In the genomic region with DNA sequence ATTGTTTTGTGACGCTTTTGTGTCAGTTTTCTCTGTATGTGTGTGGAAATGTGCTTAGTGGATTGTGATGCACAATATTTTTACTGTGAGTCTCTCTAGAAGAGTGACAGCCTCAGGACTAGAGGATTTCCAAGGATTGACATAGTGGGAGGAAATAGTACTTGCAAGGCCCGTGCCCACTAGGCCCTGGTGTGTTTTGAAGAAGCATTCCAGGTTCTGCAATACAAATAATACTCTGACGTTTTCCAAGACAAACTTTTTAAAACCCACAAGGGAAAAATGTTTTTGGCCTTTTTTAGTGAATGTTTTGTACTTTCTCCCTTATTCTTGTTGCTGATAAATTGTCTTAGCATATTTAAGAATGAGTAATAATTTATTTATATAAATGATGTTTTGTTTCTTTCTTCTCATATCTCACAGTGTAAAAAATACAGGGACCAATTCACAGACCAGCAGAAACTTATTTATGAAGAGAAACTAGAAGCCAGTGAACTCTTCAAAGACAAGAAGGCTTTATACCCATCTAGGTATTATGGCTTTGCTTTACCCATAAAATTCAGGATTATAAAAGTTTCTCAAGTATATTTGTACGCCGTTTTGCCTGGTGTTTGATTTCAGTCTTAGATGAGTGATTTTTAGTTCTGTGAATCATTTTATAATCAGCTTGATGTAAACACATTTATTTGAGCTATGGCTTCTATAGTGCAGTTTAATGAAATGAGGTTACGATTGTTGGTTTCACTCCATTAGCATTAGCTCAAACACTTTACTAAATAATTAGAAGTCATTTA, we compare ENCODE assay signal across 19 cellular contexts.
"Had no signal": no experiment of that assay in that cellular context is flagged by ENCODE, and none has a peak within 500 bp of the region (broad histone marks: within the 10 kb centered on the region; RNA-seq: fewer than 3 reads in every experiment).

No MANE protein-coding gene starts in this region.

- H3K4me1 Mint-ChIP-seq: activated CD4-positive, alpha-beta T cell treated with anti-CD3 and anti-CD28 coated beads for 36 hours; activated naive CD4-positive, alpha-beta T cell treated with anti-CD3 and anti-CD28 coated beads, Interleukin-2, amount 10 ng/mL, durations not matched to agents 7 days and 5 days; immature natural killer cell; naive B cell had no signal

- ATAC-seq: activated CD4-positive, alpha-beta T cell treated with anti-CD3 and anti-CD28 coated beads for 36 hours; activated CD8-positive, alpha-beta memory T cell treated with anti-CD3 and anti-CD28 coated beads, Interleukin-2, amount 10 ng/mL, durations not matched to agents 7 days and 5 days; left cardiac atrium had no signal

- H3K27ac Mint-ChIP-seq: activated CD4-positive, alpha-beta memory T cell treated with anti-CD3 and anti-CD28 coated beads for 36 hours; activated CD4-positive, alpha-beta T cell treated with anti-CD3 and anti-CD28 coated beads for 36 hours; activated CD8-positive, alpha-beta memory T cell treated with anti-CD3 and anti-CD28 coated beads, Interleukin-2, amount 10 ng/mL, durations not matched to agents 7 days and 5 days; activated naive CD4-positive, alpha-beta T cell treated with anti-CD3 and anti-CD28 coated beads, Interleukin-2, amount 10 ng/mL, durations not matched to agents 7 days and 5 days; immature natural killer cell; T-helper 1 cell treated with Interleukin-12 subunit alpha and Interleukin-12 subunit beta and Interleukin-4 antibody, amounts not matched to agents 30 μg/mL and 1 μg/mL, for 36 hours had no signal

- H3K36me3 Mint-ChIP-seq: activated CD8-positive, alpha-beta memory T cell treated with anti-CD3 and anti-CD28 coated beads, Interleukin-2, amount 10 ng/mL, durations not matched to agents 7 days and 5 days; activated naive CD4-positive, alpha-beta T cell treated with anti-CD3 and anti-CD28 coated beads, Interleukin-2, amount 10 ng/mL, durations not matched to agents 7 days and 5 days; immature natural killer cell had no signal

- H3K4me1 ChIP-seq: upper lobe of right lung had no signal

- H3K27ac ChIP-seq: upper lobe of right lung had no signal

- H3K9me3 ChIP-seq: upper lobe of right lung had no signal

- H3K9me3 Mint-ChIP-seq: activated CD4-positive, alpha-beta memory T cell treated with anti-CD3 and anti-CD28 coated beads for 36 hours; activated naive CD4-positive, alpha-beta T cell treated with anti-CD3 and anti-CD28 coated beads, Interleukin-2, amount 10 ng/mL, durations not matched to agents 7 days and 5 days; immature natural killer cell; naive B cell; T-helper 1 cell treated with Interleukin-12 subunit alpha and Interleukin-12 subunit beta and Interleukin-4 antibody, amounts not matched to agents 30 μg/mL and 1 μg/mL, for 36 hours had no signal

- H3K27me3 Mint-ChIP-seq: activated CD4-positive, alpha-beta memory T cell treated with anti-CD3 and anti-CD28 coated beads for 36 hours; activated CD4-positive, alpha-beta T cell treated with anti-CD3 and anti-CD28 coated beads for 36 hours; activated CD8-positive, alpha-beta memory T cell treated with anti-CD3 and anti-CD28 coated beads, Interleukin-2, amount 10 ng/mL, durations not matched to agents 7 days and 5 days; activated naive CD4-positive, alpha-beta T cell treated with anti-CD3 and anti-CD28 coated beads, Interleukin-2, amount 10 ng/mL, durations not matched to agents 7 days and 5 days; naive B cell had no signal

- H3K4me3 Mint-ChIP-seq: activated CD4-positive, alpha-beta memory T cell treated with anti-CD3 and anti-CD28 coated beads for 36 hours; activated CD4-positive, alpha-beta T cell treated with anti-CD3 and anti-CD28 coated beads for 36 hours; activated CD8-positive, alpha-beta memory T cell treated with anti-CD3 and anti-CD28 coated beads, Interleukin-2, amount 10 ng/mL, durations not matched to agents 7 days and 5 days; activated naive CD4-positive, alpha-beta T cell treated with anti-CD3 and anti-CD28 coated beads, Interleukin-2, amount 10 ng/mL, durations not matched to agents 7 days and 5 days; immature natural killer cell; naive B cell; T-helper 1 cell treated with Interleukin-12 subunit alpha and Interleukin-12 subunit beta and Interleukin-4 antibody, amounts not matched to agents 30 μg/mL and 1 μg/mL, for 36 hours had no signal

- H3K27me3 ChIP-seq: upper lobe of right lung had no signal

- H3K4me3 ChIP-seq: lung, skin epidermis, upper lobe of right lung had no signal

- DNase-seq: activated CD4-positive, alpha-beta memory T cell treated with anti-CD3 and anti-CD28 coated beads for 36 hours; activated CD4-positive, alpha-beta T cell treated with anti-CD3 and anti-CD28 coated beads for 36 hours; activated CD8-positive, alpha-beta memory T cell treated with anti-CD3 and anti-CD28 coated beads, Interleukin-2, amount 10 ng/mL, durations not matched to agents 7 days and 5 days; activated naive CD4-positive, alpha-beta T cell treated with anti-CD3 and anti-CD28 coated beads, Interleukin-2, amount 10 ng/mL, durations not matched to agents 7 days and 5 days; activated T-cell treated with anti-CD3 and anti-CD28 coated beads, Interleukin-2, amount 50 U/mL, for 1 hour; foreskin fibroblast; immature natural killer cell; left cardiac atrium; naive B cell; SHP77 treated with DMSO at 0.1 percent for 48 hours; stimulated activated CD4-positive, alpha-beta T cell treated with anti-CD3 and anti-CD28 coated beads, Interleukin-15, amount 100 ng/mL, for 24 hours; stimulated activated CD4-positive, alpha-beta T cell treated with anti-CD3 and anti-CD28 coated beads, Interleukin-4, amount 100 ng/mL, for 24 hours; stimulated activated CD8-positive, alpha-beta memory T cell treated with anti-CD3 and anti-CD28 coated beads, Interleukin-4, amount 100 ng/mL, for 48 hours; stimulated activated naive CD4-positive, alpha-beta T cell treated with Interleukin-2 at 50 U/mL for 16 hours; substantia nigra; upper lobe of right lung had no signal
